In the genomic region with DNA sequence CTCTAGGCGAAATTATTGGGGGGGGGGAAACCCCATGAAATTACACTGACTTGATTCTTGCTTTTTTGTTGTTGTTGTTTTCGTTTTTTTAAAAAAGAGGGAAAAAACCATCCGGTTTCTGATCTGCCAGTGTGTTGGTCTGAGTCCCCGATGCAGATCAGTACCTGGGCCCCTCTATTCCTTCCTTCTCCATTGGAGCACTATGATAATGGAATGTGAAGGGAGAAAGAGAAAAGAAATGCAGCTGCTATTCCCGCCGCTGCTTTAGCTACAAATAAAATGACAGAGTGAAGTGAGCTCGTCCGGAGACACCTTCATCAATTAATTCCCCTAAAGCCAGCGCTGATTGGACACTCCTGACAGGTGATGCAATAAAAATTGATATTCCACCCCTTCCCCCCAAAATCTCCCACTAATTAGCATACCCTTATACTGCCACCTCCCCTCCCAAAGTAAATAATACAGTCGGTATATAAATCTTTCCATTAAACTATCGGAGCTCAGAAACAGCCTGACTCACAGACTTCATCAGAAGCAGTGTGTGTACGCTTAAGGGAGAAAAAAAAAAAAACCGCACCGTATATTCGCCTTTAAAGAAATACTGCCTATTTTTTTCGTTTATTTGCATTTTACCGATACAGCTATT, we compare ENCODE assay signal across 8 cellular contexts. TPM values are rescaled to one million over a fixed set of nuclear protein-coding genes. Genes with fewer than 3 reads are reported as not detected.
A peak's percentile ranks its signal among the peaks of the same experiment; 100 is the strongest.
DNase-seq lines count a peak whose midpoint lies in the region; ATAC-seq, FAIRE-seq and TF ChIP-seq lines count a peak whose summit lies in the region.

No MANE protein-coding gene starts in this region.

- H3K9ac ChIP-seq in astrocyte (ENCODE audit: low read length): peak overlapping the region; percentile 87

- TF ChIP-seq POLR2A in suprapubic skin (IDR thresholded peaks at IDR 0.05): no peak

- no peak overlapping the region; the same call in 1 of the 2 replicates for H3K27ac Mint-ChIP-seq in GM23338
- H3K27ac Mint-ChIP-seq in astrocyte (ENCODE audit: unreplicated experiment): peak overlapping the region; percentile 89

- 11% methylated on average over 17 of the region's 17 CpGs for WGBS in suprapubic skin

- no peaks in the 10 kb centered on the region for H3K36me3 ChIP-seq in GM23338 (ENCODE audit: insufficient read depth)
- no peaks in the 10 kb centered on the region for H3K36me3 ChIP-seq in astrocyte (ENCODE audit: insufficient read depth, low read length)
- no peaks in the 10 kb centered on the region for H3K36me3 ChIP-seq in kidney epithelial cell (ENCODE audit: control insufficient read depth, insufficient read depth, low read length)
- no peaks in the 10 kb centered on the region for H3K36me3 ChIP-seq in suprapubic skin

- H3K27ac ChIP-seq in GM23338 (ENCODE audit: low read depth) (peak overlapping the region; percentile 50; the same call in 1 of the 2 replicates), astrocyte (ENCODE audit: low read depth, low read length) (peak overlapping the region; percentile 92), suprapubic skin (peak overlapping the region; percentile 85)

- H2AFZ ChIP-seq in GM23338 (no peak overlapping the region), astrocyte (ENCODE audit: low read depth, low read length) (peak overlapping the region; percentile 85)

- H3K4me2 ChIP-seq in GM23338 (peak overlapping the region; percentile 79), astrocyte (ENCODE audit: low read length) (peak overlapping the region; percentile 94)

- H3K9me3 Mint-ChIP-seq in GM23338 (no peaks in the 10 kb centered on the region; the same call in 2 of the 3 replicates), astrocyte (ENCODE audit: unreplicated experiment) (no peaks in the 10 kb centered on the region)

- H3K79me2 ChIP-seq in GM23338 (replicated peaks; ENCODE audit: insufficient read depth) (peaks cover 5% of the 10 kb centered on the region; the same call in 1 of the 2 replicates), astrocyte (ENCODE audit: insufficient read depth, low read length) (peaks cover 51% of the 10 kb centered on the region)

- H3K9me2 ChIP-seq in GM23338 (ENCODE audit: insufficient read depth): no peaks in the 10 kb centered on the region

- ATAC-seq in GM23338: peak; percentile 11

- TF ChIP-seq EP300 in suprapubic skin (IDR thresholded peaks at IDR 0.05): no peak

- H3K27me3 ChIP-seq in GM23338 (ENCODE audit: insufficient read depth): peaks cover 67% of the 10 kb centered on the region
- H3K27me3 ChIP-seq in astrocyte (ENCODE audit: insufficient read depth, low read length): no peaks in the 10 kb centered on the region
- H3K27me3 ChIP-seq in kidney epithelial cell (ENCODE audit: control insufficient read depth, insufficient read depth, low read length): no peaks in the 10 kb centered on the region
- H3K27me3 ChIP-seq in suprapubic skin: no peaks in the 10 kb centered on the region

- no peaks in the 10 kb centered on the region for H3K36me3 Mint-ChIP-seq in GM23338 (ENCODE audit: low read depth)
- H3K36me3 Mint-ChIP-seq in astrocyte (ENCODE audit: low read depth, unreplicated experiment): peaks cover 3% of the 10 kb centered on the region

- H3F3A ChIP-seq in GM23338 (replicated peaks; ENCODE audit: low read depth): peaks cover 19% of the 10 kb centered on the region

- H3K4me1 ChIP-seq in GM23338 (ENCODE audit: insufficient read depth) (peaks cover 78% of the 10 kb centered on the region), astrocyte (ENCODE audit: insufficient read depth, low read length) (peaks cover 44% of the 10 kb centered on the region), suprapubic skin (peaks cover 61% of the 10 kb centered on the region)

- DNase-seq in GM23338 (ENCODE audit: low spot score) (peak; percentile 53), NCI-H524 (lab: John Stamatoyannopoulos, UW) (peak; percentile 54 to 77), astrocyte (ENCODE audit: low read depth) (peak; percentile 73), kidney epithelial cell (ENCODE audit: low read depth) (no peak), suprapubic skin (ENCODE audit: low spot score in 2 of 2) (no peak), GM19238 (ENCODE audit: insufficient read length, low spot score) (no peak), germinal center (ENCODE audit: low spot score) (no peak)
- no peak for DNase-seq in stimulated activated CD4-positive, alpha-beta T cell treated with anti-CD3 and anti-CD28 coated beads, Interleukin-2, amount 100 ng/mL, for 24 hours

- H3K4me1 Mint-ChIP-seq in GM23338 (peaks cover 80% of the 10 kb centered on the region), astrocyte (ENCODE audit: low read depth, unreplicated experiment) (peaks cover 43% of the 10 kb centered on the region)

- H3K27me3 Mint-ChIP-seq in GM23338 (ENCODE audit: insufficient read depth, low read depth, poor library complexity) (peaks cover 47% of the 10 kb centered on the region), astrocyte (ENCODE audit: low read depth, unreplicated experiment) (no peaks in the 10 kb centered on the region)

- TF ChIP-seq CTCF in GM23338 (conservative IDR thresholded peaks at IDR 0.05; ENCODE audit: low read depth in 2 of 2) (no peak), astrocyte (IDR thresholded peaks at IDR 0.05; ENCODE audit: insufficient read depth, low read depth, low read length) (no peak), kidney epithelial cell (IDR thresholded peaks at IDR 0.05; ENCODE audit: insufficient read depth, low read length, poor library complexity, severe bottlenecking) (no peak), suprapubic skin (IDR thresholded peaks at IDR 0.05) (no peak)

- H3K4me3 ChIP-seq in GM23338: peak overlapping the region; percentile 63
- H3K4me3 ChIP-seq in astrocyte (ENCODE audit: insufficient read depth, low read depth, low read length): peak overlapping the region; percentile 70
- peak overlapping the region; percentile 60 for H3K4me3 ChIP-seq in kidney epithelial cell (ENCODE audit: low read depth, low read length)
- peak overlapping the region; percentile 87 for H3K4me3 ChIP-seq in suprapubic skin

- H3K4me3 Mint-ChIP-seq in GM23338 (peak overlapping the region; percentile 89), astrocyte (ENCODE audit: unreplicated experiment) (peak overlapping the region; percentile 88)

- H4K20me1 ChIP-seq in GM23338 (replicated peaks; ENCODE audit: insufficient read depth) (no peaks in the 10 kb centered on the region; the same call in 1 of the 2 replicates), astrocyte (ENCODE audit: insufficient read depth, low read length) (no peaks in the 10 kb centered on the region)

- FAIRE-seq in astrocyte (lab: Jason Lieb, UNC): no peak

- H3K9me3 ChIP-seq in astrocyte (ENCODE audit: insufficient read depth, low read depth, low read length) (no peaks in the 10 kb centered on the region), suprapubic skin (no peaks in the 10 kb centered on the region)

TF ChIP-seq in GM23338, 12 proteins besides CTCF, POLR2A, EP300 and RAD21:
- TF ChIP-seq CREB1 (CRISPR knock-in tag; IDR thresholded peaks at IDR 0.05; ENCODE audit: low read depth): no peak
- TF ChIP-seq, protein P1, sequence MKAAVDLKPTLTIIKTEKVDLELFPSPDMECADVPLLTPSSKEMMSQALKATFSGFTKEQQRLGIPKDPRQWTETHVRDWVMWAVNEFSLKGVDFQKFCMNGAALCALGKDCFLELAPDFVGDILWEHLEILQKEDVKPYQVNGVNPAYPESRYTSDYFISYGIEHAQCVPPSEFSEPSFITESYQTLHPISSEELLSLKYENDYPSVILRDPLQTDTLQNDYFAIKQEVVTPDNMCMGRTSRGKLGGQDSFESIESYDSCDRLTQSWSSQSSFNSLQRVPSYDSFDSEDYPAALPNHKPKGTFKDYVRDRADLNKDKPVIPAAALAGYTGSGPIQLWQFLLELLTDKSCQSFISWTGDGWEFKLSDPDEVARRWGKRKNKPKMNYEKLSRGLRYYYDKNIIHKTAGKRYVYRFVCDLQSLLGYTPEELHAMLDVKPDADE (IDR thresholded peaks at IDR 0.05): no peak
- TF ChIP-seq ZNF114 (CRISPR knock-in tag; IDR thresholded peaks at IDR 0.05): no peak
- no peak for TF ChIP-seq EZH2phosphoT487 (IDR thresholded peaks at IDR 0.05; ENCODE audit: unreplicated experiment)

RNA-seq across cellular contexts. Expression of a gene that starts 7.4 kb away (rescaled TPM):
- 2.3 and 3.5 TPM in 2 replicates for total RNA-seq in GM23338 (2014; rRNA removed; shearing (Covaris generic))
- 0.94 and 1.5 TPM in 2 replicates for polyA plus RNA-seq in GM23338 (2016; fragmentation: Nextera tagmentation; extraction: Ambion mirVana)
- total RNA-seq in astrocyte (5.9 and 7.8 TPM in 2 replicates), kidney epithelial cell (0.27 and 1.5 TPM in 2 replicates), suprapubic skin (1 to 10 TPM in 2 of 4 donors, under 1 TPM in 2; 0.53 to 3.0 (median 1.2) TPM)

RNA-seq across cellular contexts. Expression of a gene that starts 15.9 kb away (rescaled TPM):
- 54.1 and 55.4 TPM in 2 replicates for total RNA-seq in GM23338 (2014; rRNA removed; shearing (Covaris generic))
- polyA plus RNA-seq in GM23338 (2016; fragmentation: Nextera tagmentation; extraction: Ambion mirVana): 26.1 and 28.8 TPM in 2 replicates
- 33.7 and 46.9 TPM in 2 replicates for total RNA-seq in astrocyte
- total RNA-seq in kidney epithelial cell: 32.3 and 32.7 TPM in 2 replicates
- total RNA-seq in suprapubic skin: 10 to 100 TPM; 58.0 to 97.8 (median 64.4) TPM

Comparison
In these comparisons a context has a peak if more than half of its experiments do, and no peak if none do; other contexts are left out.
1. DNase-seq: peak in GM23338 (single experiment), NCI-H524 (2 of 2) and astrocyte (single experiment); none in kidney epithelial cell (single experiment), suprapubic skin (0 of 2), stimulated activated CD4-positive, alpha-beta T cell treated with anti-CD3 and anti-CD28 coated beads, Interleukin-2, amount 100 ng/mL, for 24 hours (0 of 2), GM19238 (single experiment) and germinal center (single experiment).
2. Peak in every context shown above with its lines, with median percentiles within 50 percentile points of each other: H3K27ac ChIP-seq and H3K4me3 ChIP-seq.